ENCODE assay signal across 9 cellular contexts in the genomic region with DNA sequence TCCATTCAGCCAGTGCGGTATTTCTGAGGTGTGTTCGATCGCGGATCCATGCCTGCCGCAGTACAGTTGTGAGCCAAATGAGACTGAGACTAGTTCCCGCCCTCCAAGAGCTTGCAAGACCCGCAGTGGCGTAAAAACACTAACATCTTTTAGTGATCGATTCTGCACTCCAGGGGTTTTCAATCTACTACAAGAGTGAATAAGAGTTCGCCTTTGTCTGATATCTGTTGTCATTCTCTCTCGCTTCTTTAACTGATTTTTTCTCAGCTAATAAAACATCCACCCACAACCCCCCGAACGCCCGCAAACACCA. TPM values are rescaled to one million over a fixed set of nuclear protein-coding genes. Genes with fewer than 3 reads are reported as not detected.
DNase-seq lines count a peak whose midpoint lies in the region; ATAC-seq, FAIRE-seq and TF ChIP-seq lines count a peak whose summit lies in the region.
"Had no signal": no experiment of that assay in that cellular context is flagged by ENCODE, and none has a peak within 500 bp of the region (broad histone marks: within the 10 kb centered on the region; RNA-seq: fewer than 3 reads in every experiment).

No MANE protein-coding gene starts in this region.

- H3K27ac Mint-ChIP-seq in CD4-positive, alpha-beta memory T cell, result peak overlapping the region; percentile 96 to 100 (median 100)

- FAIRE-seq in D721Med (lab: Jason Lieb, UNC) (no peak), GM12891 (lab: Jason Lieb, UNC) (no peak)

- H3K27ac ChIP-seq in CD4-positive, alpha-beta memory T cell (ENCODE audit: low read depth, low read length), result peak overlapping the region; percentile 98
- H3K27ac ChIP-seq in angular gyrus (ENCODE audit: low read depth, low read length) (peak overlapping the region; percentile 100), layer of hippocampus (ENCODE audit: low read depth, low read length) (peak overlapping the region; percentile 99), thoracic aorta (peak overlapping the region; percentile 92 to 97)

- H3K9me3 Mint-ChIP-seq in CD4-positive, alpha-beta memory T cell, result peaks cover 0 to 5% (median 0%) of the 10 kb centered on the region in 8 donors

- H3K4me1 ChIP-seq in CD4-positive, alpha-beta memory T cell (ENCODE audit: insufficient read depth, low read length), result peaks cover 58% of the 10 kb centered on the region
- peaks cover 33 to 51% of the 10 kb centered on the region in 2 donors for H3K4me1 ChIP-seq in thoracic aorta (ENCODE audit: control insufficient read depth in 1 of 2, low read depth in 2 of 2)

- H3K27me3 ChIP-seq in CD4-positive, alpha-beta memory T cell (ENCODE audit: insufficient read depth, low read length), result no peaks in the 10 kb centered on the region
- H3K27me3 ChIP-seq in layer of hippocampus (ENCODE audit: control insufficient read depth, insufficient read depth, low read length) (no peaks in the 10 kb centered on the region), thoracic aorta (replicated peaks; ENCODE audit: insufficient read depth) (no peaks in the 10 kb centered on the region)

- peaks cover 38 to 74% (median 59%) of the 10 kb centered on the region in 4 donors for H3K4me1 Mint-ChIP-seq in CD4-positive, alpha-beta memory T cell

- H3K36me3 ChIP-seq in CD4-positive, alpha-beta memory T cell (ENCODE audit: insufficient read depth, low read length), result peaks cover 32% of the 10 kb centered on the region
- peaks cover 31% of the 10 kb centered on the region for H3K36me3 ChIP-seq in thoracic aorta

- H3K9me3 ChIP-seq in CD4-positive, alpha-beta memory T cell (ENCODE audit: control insufficient read depth in 1 of 2, low read length in 2 of 2), result no peaks in the 10 kb centered on the region
- H3K9me3 ChIP-seq in thoracic aorta, result no peaks in the 10 kb centered on the region

- CTCF ChIA-PET in CD4-positive, alpha-beta memory T cell (lab: Charles Lee; ENCODE audit: partially characterized antibody), result interaction anchor here (0.9 to 18.4 kb wide), 7 partner anchors 10 to 330 kb away, joined by 3 to 554 read pairs (median 6); partner anchors contain the start of gene LASP1
- CTCF ChIA-PET in HEK293T (lab: Yijun Ruan, JAX), result interaction anchor here (0.5 to 1.7 kb wide), 8 partner anchors 9 to 142 kb away, joined by 3 to 7 read pairs (median 4); no protein-coding TSS in a partner anchor

- DNase-seq in CD4-positive, alpha-beta memory T cell, result no peak
- DNase-seq in HEK293T (ENCODE audit: extremely low spot score) (no peak), thoracic aorta (ENCODE audit: low spot score) (no peak), D721Med (ENCODE audit: insufficient read length, low spot score) (no peak), GM12891 (ENCODE audit: insufficient read length, low spot score) (no peak), globus pallidus (ENCODE audit: low spot score) (no peak)

- no peaks in the 10 kb centered on the region for H3K27me3 Mint-ChIP-seq in CD4-positive, alpha-beta memory T cell

- POLR2A ChIA-PET in CD4-positive, alpha-beta memory T cell (lab: Charles Lee; ENCODE audit: partially characterized antibody), result interaction anchor here (0.6 to 2.3 kb wide), 31 partner anchors 8 to 1619 kb away, joined by 3 to 50 read pairs (median 5); partner anchors contain the start of genes CDK12, CWC25, FBXL20 and LASP1
- POLR2A ChIA-PET in HEK293T (lab: Yijun Ruan, JAX), result interaction anchor here (0.6 to 3.0 kb wide), 54 partner anchors 9 to 501 kb away, joined by 3 to 36 read pairs (median 6); partner anchors contain the start of genes ARL5C, CDK12, ERBB2 and FBXL20

- peak overlapping the region; percentile 77 to 93 for H3K4me3 ChIP-seq in CD4-positive, alpha-beta memory T cell (ENCODE audit: low read length in 2 of 2)
- H3K4me3 ChIP-seq in thoracic aorta, result peak overlapping the region; percentile 80

- TF ChIP-seq CTCF in thoracic aorta (IDR thresholded peaks at IDR 0.05), result no peak
- no peak for TF ChIP-seq CTCF in D721Med (IDR thresholded peaks at IDR 0.05; ENCODE audit: insufficient read depth, missing control alignments)

- no peak for ATAC-seq in thoracic aorta (ENCODE audit: insufficient number of reproducible peaks, low FRiP score, low read depth)

- peaks cover 35 to 48% of the 10 kb centered on the region in 2 donors for H3K36me3 Mint-ChIP-seq in CD4-positive, alpha-beta memory T cell

- H3K4me3 Mint-ChIP-seq in CD4-positive, alpha-beta memory T cell, result peak overlapping the region; percentile 86 to 98 (median 96)

- TF ChIP-seq POLR2A in GM12891 (IDR thresholded peaks at IDR 0.05; ENCODE audit: low read depth, low read length), result no peak

- intact Hi-C loops in CD4-positive, alpha-beta memory T cell (cut with micrococcal nuclease), result loop anchor here (5.0 kb wide), 1 partner anchor 38 kb away; no protein-coding TSS in a partner anchor

TF ChIP-seq in HEK293T, 16 proteins besides CTCF, POLR2A, EP300 and RAD21:
- no peak for TF ChIP-seq FOXM1 (IDR thresholded peaks at IDR 0.05; ENCODE audit: borderline replicate concordance)
- TF ChIP-seq L3MBTL2 (conservative IDR thresholded peaks at IDR 0.05), result peak; percentile 75

TF ChIP-seq in GM12891, 5 proteins besides CTCF, POLR2A, EP300 and RAD21:
- TF ChIP-seq POLR2AphosphoS5 (IDR thresholded peaks at IDR 0.05; ENCODE audit: low read depth, low read length) (no peak), TAF1 (IDR thresholded peaks at IDR 0.05; ENCODE audit: low read depth, low read length) (no peak), PAX5 (IDR thresholded peaks at IDR 0.05; ENCODE audit: insufficient read depth, low read length, severe bottlenecking) (no peak), POU2F2 (IDR thresholded peaks at IDR 0.05; ENCODE audit: low read depth, low read length) (no peak), SPI1 (IDR thresholded peaks at IDR 0.05; ENCODE audit: low read depth, low read length) (no peak)

RNA-seq across cellular contexts. Expression of gene RPL19, which starts 0.5 kb away (rescaled TPM):
- 1,000 to 10,000 TPM; 3,210 to 3,299 TPM for total RNA-seq in CD4-positive, alpha-beta memory T cell
- 1,000 to 10,000 TPM; 2,224 to 3,294 TPM for polyA plus RNA-seq in CD4-positive, alpha-beta memory T cell
- 1,000 to 10,000 TPM; 1,315 to 2,278 TPM for total RNA-seq in thoracic aorta
- 3,934 TPM for polyA plus RNA-seq in GM12891 (2012; ENCODE audit: low read depth, missing spikeins)

RNA-seq across cellular contexts. Expression of gene CACNB1, which starts 2.2 kb away (rescaled TPM):
- total RNA-seq in CD4-positive, alpha-beta memory T cell, result 10 to 100 TPM; 22.2 to 25.7 TPM
- polyA plus RNA-seq in CD4-positive, alpha-beta memory T cell, result 1 to 10 TPM in 1 of 2 donors, under 1 TPM in 1; 0.20 to 2.0 TPM
- 10 to 100 TPM; 14.3 to 15.6 TPM for total RNA-seq in thoracic aorta
- polyA plus RNA-seq in GM12891 (2012; ENCODE audit: low read depth, missing spikeins), result 2.3 TPM

RNA-seq across cellular contexts. Expression of gene STAC2, which starts 26.1 kb away (rescaled TPM):
- not detected for total RNA-seq in CD4-positive, alpha-beta memory T cell
- not detected for polyA plus RNA-seq in CD4-positive, alpha-beta memory T cell
- 10 to 100 TPM; 13.9 to 14.3 TPM for total RNA-seq in thoracic aorta
- not detected for polyA plus RNA-seq in GM12891 (2012; ENCODE audit: low read depth, missing spikeins)

RNA-seq across cellular contexts. Expression of gene ARL5C, which starts 33.7 kb away (rescaled TPM):
- not detected for total RNA-seq in CD4-positive, alpha-beta memory T cell
- not detected for polyA plus RNA-seq in CD4-positive, alpha-beta memory T cell
- under 1 TPM in 1 of 2 donors, not detected in 1; 0.27 TPM for total RNA-seq in thoracic aorta
- not detected for polyA plus RNA-seq in GM12891 (2012; ENCODE audit: low read depth, missing spikeins)
- total RNA-seq: LHCN-M2 had no signal

RNA-seq across cellular contexts. Expression of gene PLXDC1, which starts 48.2 kb away (rescaled TPM):
- total RNA-seq in CD4-positive, alpha-beta memory T cell, result 10 to 100 TPM; 15.8 to 16.4 TPM
- polyA plus RNA-seq in CD4-positive, alpha-beta memory T cell, result 1 to 10 TPM; 2.5 to 4.5 TPM
- total RNA-seq in thoracic aorta, result 10 to 100 TPM in 1 of 2 donors, 1 to 10 TPM in 1; 7.0 to 13.9 TPM
- polyA plus RNA-seq in GM12891 (2012; ENCODE audit: low read depth, missing spikeins), result 0.06 TPM

Comparison
In these comparisons a context has a peak if more than half of its experiments do, and no peak if none do; other contexts are left out.
1. RNA of gene STAC2, which starts 26.1 kb away (total RNA-seq): 13.9 to 14.3 TPM in thoracic aorta; not detected in CD4-positive, alpha-beta memory T cell; every median in the first group is over 10 times any median in the second.
2. Peak in every context shown above with its lines, with median percentiles within 50 percentile points of each other: H3K27ac ChIP-seq.